Comparison of ENCODE assay signal across 22 cellular contexts in genomic region chr10:130038019-130038555, GRCh38.
"Had no signal": no experiment of that assay in that cellular context is flagged by ENCODE, and none has a peak within 500 bp of the region (broad histone marks: within the 10 kb centered on the region; RNA-seq: fewer than 3 reads in every experiment).

No MANE protein-coding gene starts in this region.

- ATAC-seq: activated CD4-positive, alpha-beta T cell treated with anti-CD3 and anti-CD28 coated beads for 36 hours; activated naive CD8-positive, alpha-beta T cell treated with anti-CD3 and anti-CD28 coated beads, Interleukin-2, amount 50 U/mL, for 24 hours; activated T-cell treated with anti-CD3 and anti-CD28 coated beads, Interleukin-2, amount 50 U/mL, for 72 hours; body of pancreas; esophagus mucosa had no signal

- H3K36me3 ChIP-seq: adrenal gland had no signal

- H3K27ac ChIP-seq: adrenal gland, body of pancreas had no signal

- H3K4me3 ChIP-seq: adrenal gland, body of pancreas had no signal

- H3K9me3 ChIP-seq: adrenal gland, body of pancreas had no signal

- DNase-seq: activated CD4-positive, alpha-beta memory T cell treated with anti-CD3 and anti-CD28 coated beads for 36 hours; activated CD4-positive, alpha-beta T cell treated with anti-CD3 and anti-CD28 coated beads for 36 hours; activated CD4-positive, alpha-beta T cell treated with anti-CD3 and anti-CD28 coated beads, Interleukin-2, amount 10 ng/mL, durations not matched to agents 24 days and 14 days; activated CD4-positive, CD25-positive, alpha-beta regulatory T cell; activated CD4-positive, CD25-positive, alpha-beta regulatory T cell treated with anti-CD3 and anti-CD28 coated beads, Interleukin-2, amount 50 U/mL, for 72 hours; activated CD8-positive, alpha-beta memory T cell treated with anti-CD3 and anti-CD28 coated beads, Interleukin-2, amount 50 U/mL, for 48 hours; activated naive CD4-positive, alpha-beta T cell treated with anti-CD3 and anti-CD28 coated beads for 36 hours; activated naive CD8-positive, alpha-beta T cell treated with anti-CD3 and anti-CD28 coated beads for 36 hours; activated naive CD8-positive, alpha-beta T cell treated with anti-CD3 and anti-CD28 coated beads, Interleukin-2, amount 50 U/mL, for 24 hours; activated T-cell treated with anti-CD3 and anti-CD28 coated beads for 4 hours; activated T-cell treated with anti-CD3 and anti-CD28 coated beads, Interleukin-2, amount 50 U/mL, for 24 hours; activated T-cell treated with anti-CD3 and anti-CD28 coated beads, Interleukin-2, amount 50 U/mL, for 72 hours; adrenal gland; amygdala; caudate nucleus; effector CD8-positive, alpha-beta T cell; foreskin fibroblast; T-helper 2 cell had no signal

- H3K27me3 ChIP-seq: body of pancreas had no signal

- FAIRE-seq: colon, frontal cortex had no signal

- H3K4me1 ChIP-seq: adrenal gland, body of pancreas had no signal
